3 cellular contexts compared by ENCODE assay signal in genomic region chr5:76723266-76723665, GRCh38.
A peak's percentile ranks its signal among the peaks of the same experiment; 100 is the strongest.
TF ChIP-seq lines count a peak whose summit lies in the region.

No MANE protein-coding gene starts in this region.

TF ChIP-seq in HepG2, 621 proteins besides CTCF, POLR2A, EP300 and RAD21:
- TF ChIP-seq ZNF768 (CRISPR knock-in tag; IDR thresholded peaks at IDR 0.05) (peak; percentile 43; the same call in 1 of the 2 replicates), NR2F6 (IDR thresholded peaks at IDR 0.05) (no peak), NR2F6 (CRISPR knock-in tag; IDR thresholded peaks at IDR 0.05) (no peak), SALL2 (CRISPR knock-in tag; IDR thresholded peaks at IDR 0.05) (no peak), GATA4 (IDR thresholded peaks at IDR 0.05; ENCODE audit: borderline replicate concordance, low read depth) (no peak), ZSCAN20 (CRISPR knock-in tag; IDR thresholded peaks at IDR 0.05; ENCODE audit: borderline replicate concordance) (no peak)
TF ChIP-seq in HepG2: peak in this region for 1.

TF ChIP-seq in K562, 482 proteins besides CTCF, POLR2A, EP300 and RAD21:
- TF ChIP-seq KDM1A (IDR thresholded peaks at IDR 0.05) (0 out of 4 replicates have a peak, but pooled peaks of 1 of the 2 experiments have one; percentile 11), ZKSCAN1 (IDR thresholded peaks at IDR 0.05; ENCODE audit: low read depth, low read length) (peak; percentile 73; the same call in 1 of the 2 replicates), TCFL5 (CRISPR knock-in tag; conservative IDR thresholded peaks at IDR 0.05) (no peak), ADNP (tag; IDR thresholded peaks at IDR 0.05) (peak; percentile 65; the same call in 1 of the 2 replicates), HDAC2 (IDR thresholded peaks at IDR 0.05) (peak; percentile 53; the same call in 1 of the 2 replicates), ZFP36 (IDR thresholded peaks at IDR 0.05; ENCODE audit: low read depth, low read length, partially characterized antibody) (peak; percentile 79), ETV6 (IDR thresholded peaks at IDR 0.05; ENCODE audit: borderline replicate concordance in 1 of 2, low read depth in 2 of 2, low read length in 1 of 2) (no peak), ETV6 (CRISPR knock-in tag; IDR thresholded peaks at IDR 0.05; ENCODE audit: borderline replicate concordance) (no peak), RBM25 (IDR thresholded peaks at IDR 0.05; ENCODE audit: low read depth, low read length, severe bottlenecking) (peak; percentile 98), CHD4 (IDR thresholded peaks at IDR 0.05; ENCODE audit: insufficient read depth, insufficient replicate concordance, low read depth, low read length, poor library complexity, severe bottlenecking) (peak; percentile 42), BCOR (IDR thresholded peaks at IDR 0.05) (peak; percentile 78), KLF13 (tag; IDR thresholded peaks at IDR 0.05; ENCODE audit: borderline replicate concordance, low read depth) (no peak)
TF ChIP-seq in K562: peak in this region for 8.

TF ChIP-seq in SK-N-SH treated with all-trans-retinoic acid at 6 μM for 48 hours, 23 proteins besides CTCF, POLR2A, EP300 and RAD21:
- TF ChIP-seq ARNTL (CRISPR knock-in tag; IDR thresholded peaks at IDR 0.05; ENCODE audit: borderline replicate concordance, low read depth) (no peak), PPARA (CRISPR knock-in tag; IDR thresholded peaks at IDR 0.05; ENCODE audit: borderline replicate concordance) (no peak), CSRNP3 (CRISPR knock-in tag; IDR thresholded peaks at IDR 0.05) (no peak), ZNF565 (CRISPR knock-in tag; conservative IDR thresholded peaks at IDR 0.05; ENCODE audit: low read depth) (no peak), TSHZ2 (CRISPR knock-in tag; IDR thresholded peaks at IDR 0.05) (no peak), PATZ1 (CRISPR knock-in tag; IDR thresholded peaks at IDR 0.05; ENCODE audit: borderline replicate concordance) (no peak), ISL1 (CRISPR knock-in tag; IDR thresholded peaks at IDR 0.05) (no peak), TCF4 (CRISPR knock-in tag; IDR thresholded peaks at IDR 0.05; ENCODE audit: borderline replicate concordance) (no peak), RARB (CRISPR knock-in tag; IDR thresholded peaks at IDR 0.05) (no peak), CSDC2 (CRISPR knock-in tag; IDR thresholded peaks at IDR 0.05) (no peak), ZFP3 (CRISPR knock-in tag; IDR thresholded peaks at IDR 0.05) (no peak), GLIS3 (CRISPR knock-in tag; IDR thresholded peaks at IDR 0.05) (no peak), CREB5 (CRISPR knock-in tag; IDR thresholded peaks at IDR 0.05; ENCODE audit: low read depth) (no peak), OSR1 (CRISPR knock-in tag; IDR thresholded peaks at IDR 0.05) (no peak), ZFP30 (CRISPR knock-in tag; IDR thresholded peaks at IDR 0.05) (no peak), POU6F1 (CRISPR knock-in tag; IDR thresholded peaks at IDR 0.05; ENCODE audit: borderline replicate concordance, low read depth) (no peak)
TF ChIP-seq in SK-N-SH treated with all-trans-retinoic acid at 6 μM for 48 hours: peak in this region for 0.
